ENCODE assay signal across 8 cellular contexts in genomic region chr11:108871152-108871551, GRCh38.
DNase-seq lines count a peak whose midpoint lies in the region; ATAC-seq and TF ChIP-seq lines count a peak whose summit lies in the region.

No MANE protein-coding gene starts in this region.

- no peaks in the 10 kb centered on the region for H3K9me3 Mint-ChIP-seq in neural progenitor cell

- ATAC-seq in Right ventricle myocardium inferior (no peak), HG02981 (IDR thresholded peaks at IDR 0.05; ENCODE audit: unreplicated experiment) (no peak)

- no peaks in the 10 kb centered on the region for H3K27me3 Mint-ChIP-seq in neural progenitor cell (ENCODE audit: insufficient read depth, low read depth)

- no peak overlapping the region for H3K4me3 Mint-ChIP-seq in neural progenitor cell

- no peaks in the 10 kb centered on the region for H3K36me3 Mint-ChIP-seq in neural progenitor cell

- no peak overlapping the region for H3K4me2 ChIP-seq in neural progenitor cell

- no peak overlapping the region for H3K27ac ChIP-seq in neural progenitor cell

- DNase-seq in Right ventricle myocardium inferior (ENCODE audit: missing footprints) = peak; percentile 68
- no peak for DNase-seq in cardiac septum (ENCODE audit: low spot score)
- DNase-seq in NCI-H526 (lab: John Stamatoyannopoulos, UW) = peak; percentile 44 to 90
- DNase-seq in dedifferentiated amniotic fluid mesenchymal stem cell (ENCODE audit: extremely low spot score) = peak; percentile 31
- DNase-seq in neural progenitor cell (ENCODE audit: low spot score) = peak; percentile 41
- DNase-seq in NOMO-1 treated with dmso at 0.1 percent for 144 hours (lab: John Stamatoyannopoulos, UW; ENCODE audit: unreplicated experiment) = no peak
- DNase-seq in activated gamma-delta T cell (lab: John Stamatoyannopoulos, UW) = no peak

- no peak overlapping the region for H3K9ac ChIP-seq in neural progenitor cell

- intact Hi-C loops in Right ventricle myocardium inferior (cut with DNase I) = loop anchor here (5.0 kb wide), 1 partner anchor 174 kb away; no protein-coding TSS in a partner anchor
- intact Hi-C loops in cardiac septum (cut with DNase I) = loop anchor here (5.0 to 10.0 kb wide), 2 partner anchors 84 to 176 kb away; no protein-coding TSS in a partner anchor

- no peaks in the 10 kb centered on the region for H3K79me2 ChIP-seq in neural progenitor cell (ENCODE audit: low read depth)

- H3K27ac Mint-ChIP-seq in neural progenitor cell = no peak overlapping the region

- H3K4me1 ChIP-seq in neural progenitor cell = no peaks in the 10 kb centered on the region

- no peaks in the 10 kb centered on the region for H3F3A ChIP-seq in neural progenitor cell (ENCODE audit: low read depth)

- no peaks in the 10 kb centered on the region for H3K27me3 ChIP-seq in neural progenitor cell

- no peak overlapping the region for H2AFZ ChIP-seq in neural progenitor cell (replicated peaks)

- H3K36me3 ChIP-seq in neural progenitor cell = no peaks in the 10 kb centered on the region

- peak; percentile 59 for TF ChIP-seq CTCF in neural progenitor cell (IDR thresholded peaks at IDR 0.05)

- H3K4me3 ChIP-seq in neural progenitor cell = no peak overlapping the region

- H4K20me1 ChIP-seq in neural progenitor cell (ENCODE audit: low read depth) = no peaks in the 10 kb centered on the region

- H3K4me1 Mint-ChIP-seq in neural progenitor cell = peaks cover 6% of the 10 kb centered on the region

- no peaks in the 10 kb centered on the region for H3K9me3 ChIP-seq in neural progenitor cell (ENCODE audit: low read depth)

Comparison
In these comparisons a context has a peak if more than half of its experiments do, and no peak if none do; other contexts are left out.
1. DNase-seq: peak in Right ventricle myocardium inferior (single experiment), NCI-H526 (2 of 2), dedifferentiated amniotic fluid mesenchymal stem cell (single experiment) and neural progenitor cell (single experiment); none in cardiac septum (single experiment), NOMO-1 treated with dmso at 0.1 percent for 144 hours (single experiment) and activated gamma-delta T cell (single experiment).